11 cellular contexts compared by ENCODE assay signal in the genomic region with DNA sequence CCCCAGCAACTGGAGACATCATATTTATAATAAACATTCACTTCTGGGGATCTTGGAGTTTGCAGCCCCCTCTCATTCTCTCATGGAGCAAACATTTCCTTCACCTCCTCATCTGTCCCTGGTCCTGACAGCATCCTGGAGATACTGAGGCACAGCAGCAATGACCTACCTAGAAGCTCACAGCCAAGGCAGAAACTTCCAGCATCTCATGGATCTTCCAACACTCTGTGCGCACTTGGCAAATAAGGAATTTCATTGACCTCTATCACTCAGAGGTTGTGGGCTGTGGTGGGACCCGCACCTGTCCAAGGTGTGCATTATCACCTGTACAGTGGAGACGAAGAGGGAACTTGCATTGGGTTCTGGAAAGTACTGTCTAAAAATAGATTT.
"Had no signal": no experiment of that assay in that cellular context is flagged by ENCODE, and none has a peak within 500 bp of the region (broad histone marks: within the 10 kb centered on the region; RNA-seq: fewer than 3 reads in every experiment).

No MANE protein-coding gene starts in this region.

- H3K27ac ChIP-seq: brain microvascular endothelial cell, epithelial cell of prostate, heart left ventricle, lower lobe of right lung, thyroid gland had no signal

- H3K4me1 Mint-ChIP-seq: mesothelial cell of epicardium had no signal

- H3K4me3 ChIP-seq: heart left ventricle, lower lobe of right lung, thyroid gland had no signal

- H3K27me3 ChIP-seq: thyroid gland had no signal

- DNase-seq: cerebellar nuclear complex, left cardiac atrium, lower lobe of right lung had no signal

- H3K9me3 ChIP-seq: heart left ventricle, lower lobe of right lung, thyroid gland had no signal

- H3K27ac Mint-ChIP-seq: activated CD8-positive, alpha-beta T cell treated with anti-CD3 and anti-CD28 coated beads, Interleukin-2, amount 10 ng/mL, durations not matched to agents 7 days and 5 days; mesothelial cell of epicardium; stimulated activated naive B cell treated with anti-CD40 and anti-IgM and Interleukin-4, amounts not matched to agents 10 μg/mL and 1 μg/mL and 100 μg/mL, for 72 hours had no signal

- H3K36me3 ChIP-seq: brain microvascular endothelial cell, heart left ventricle, lower lobe of right lung, thyroid gland had no signal

- H3K27me3 Mint-ChIP-seq: dendritic cell treated with granulocyte-macrophage colony-stimulating factor and Interleukin-4, amounts not matched to agents 40 ng/mL and 50 ng/mL, for 4 days had no signal

- H3K4me3 Mint-ChIP-seq: activated CD8-positive, alpha-beta T cell treated with anti-CD3 and anti-CD28 coated beads, Interleukin-2, amount 10 ng/mL, durations not matched to agents 7 days and 5 days; dendritic cell treated with granulocyte-macrophage colony-stimulating factor and Interleukin-4, amounts not matched to agents 40 ng/mL and 50 ng/mL, for 4 days; mesothelial cell of epicardium; stimulated activated naive B cell treated with anti-CD40 and anti-IgM and Interleukin-4, amounts not matched to agents 10 μg/mL and 1 μg/mL and 100 μg/mL, for 72 hours had no signal

- H3K36me3 Mint-ChIP-seq: mesothelial cell of epicardium; stimulated activated naive B cell treated with anti-CD40 and anti-IgM and Interleukin-4, amounts not matched to agents 10 μg/mL and 1 μg/mL and 100 μg/mL, for 72 hours had no signal

- H3K9me3 Mint-ChIP-seq: dendritic cell treated with granulocyte-macrophage colony-stimulating factor and Interleukin-4, amounts not matched to agents 40 ng/mL and 50 ng/mL, for 4 days; mesothelial cell of epicardium; stimulated activated naive B cell treated with anti-CD40 and anti-IgM and Interleukin-4, amounts not matched to agents 10 μg/mL and 1 μg/mL and 100 μg/mL, for 72 hours had no signal
